ENCODE assay signal across 16 cellular contexts in genomic region chr19:7982103-7982502, GRCh38. TPM values are rescaled to one million over a fixed set of nuclear protein-coding genes. Genes with fewer than 3 reads are reported as not detected.
"Had no signal": no experiment of that assay in that cellular context is flagged by ENCODE, and none has a peak within 500 bp of the region (broad histone marks: within the 10 kb centered on the region; RNA-seq: fewer than 3 reads in every experiment).

No MANE protein-coding gene starts in this region.

- ATAC-seq: activated naive CD4-positive, alpha-beta T cell treated with anti-CD3 and anti-CD28 coated beads, Interleukin-2, amount 50 U/mL, for 72 hours; esophagus mucosa; sciatic nerve; WTC11 had no signal

- H3K9me3 ChIP-seq: SK-N-SH had no signal

- H3K9me3 Mint-ChIP-seq: activated CD4-positive, alpha-beta T cell treated with anti-CD3 and anti-CD28 coated beads, Interleukin-2, amount 10 ng/mL, durations not matched to agents 24 days and 14 days; activated naive CD4-positive, alpha-beta T cell treated with anti-CD3 and anti-CD28 coated beads, Interleukin-2, amount 50 U/mL, for 72 hours; brain; naive B cell; WTC11 had no signal

- H3K27me3 Mint-ChIP-seq: activated CD4-positive, alpha-beta T cell treated with anti-CD3 and anti-CD28 coated beads, Interleukin-2, amount 10 ng/mL, durations not matched to agents 24 days and 14 days; brain; naive B cell; progenitor cell of endocrine pancreas had no signal

- DNase-seq: activated CD4-positive, alpha-beta T cell treated with anti-CD3 and anti-CD28 coated beads, Interleukin-2, amount 10 ng/mL, durations not matched to agents 24 days and 14 days; activated CD8-positive, alpha-beta memory T cell treated with anti-CD3 and anti-CD28 coated beads for 24 hours; amygdala; midbrain; naive B cell; SK-N-SH; stimulated activated CD4-positive, alpha-beta T cell treated with anti-CD3 and anti-CD28 coated beads, Interleukin-2, amount 100 ng/mL, for 24 hours; stimulated activated naive CD4-positive, alpha-beta T cell treated with Interleukin-2 at 50 U/mL for 16 hours; T-helper 1 cell had no signal

- H3K4me3 Mint-ChIP-seq: activated CD4-positive, alpha-beta T cell treated with anti-CD3 and anti-CD28 coated beads, Interleukin-2, amount 10 ng/mL, durations not matched to agents 24 days and 14 days; brain; WTC11 had no signal

- H3K4me2 ChIP-seq: SK-N-SH had no signal

- H3K9ac ChIP-seq: SK-N-SH had no signal

- FAIRE-seq: endometrium had no signal

- H3K36me3 Mint-ChIP-seq: naive B cell had no signal

- H3K27ac Mint-ChIP-seq: activated CD4-positive, alpha-beta T cell treated with anti-CD3 and anti-CD28 coated beads, Interleukin-2, amount 10 ng/mL, durations not matched to agents 24 days and 14 days had no signal

- H3K4me1 Mint-ChIP-seq: WTC11 had no signal

RNA-seq across cellular contexts. Expression of gene CTXN1, which starts 56.2 kb away (rescaled TPM):
- total RNA-seq: esophagus mucosa had no signal
